1 cellular context compared by ENCODE assay signal in the genomic region with DNA sequence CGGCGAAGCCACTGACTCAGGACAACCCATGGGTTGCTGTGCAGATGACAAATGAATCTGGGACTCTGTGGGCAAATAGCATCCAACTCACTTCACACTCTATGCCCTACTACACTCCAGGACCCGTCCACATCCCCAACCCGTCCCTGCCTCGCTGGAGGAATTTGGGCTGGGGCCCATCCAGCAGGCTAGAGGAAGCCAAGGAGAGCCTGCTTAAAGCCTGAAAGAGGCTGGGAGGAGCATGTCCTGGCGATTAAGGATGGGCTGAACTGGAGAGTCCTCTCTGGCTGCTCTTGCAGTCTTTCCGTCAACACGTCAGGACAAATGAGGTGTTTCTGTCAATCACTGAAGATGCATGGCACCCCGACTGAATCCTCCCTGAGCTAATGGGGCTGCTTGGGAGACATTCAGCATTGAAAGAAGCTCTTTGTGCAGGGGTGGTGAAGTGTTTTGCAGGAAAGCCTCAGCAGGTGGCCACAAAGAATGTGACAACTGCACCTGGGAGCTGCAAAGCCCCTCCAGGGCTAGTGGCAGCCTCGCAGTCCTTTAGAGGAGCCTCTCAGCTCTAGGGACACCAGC.
TF ChIP-seq lines count a peak whose summit lies in the region.

No MANE protein-coding gene starts in this region.

TF ChIP-seq in WTC11, 78 proteins besides CTCF, POLR2A, EP300 and RAD21:
- TF ChIP-seq, protein P1, sequence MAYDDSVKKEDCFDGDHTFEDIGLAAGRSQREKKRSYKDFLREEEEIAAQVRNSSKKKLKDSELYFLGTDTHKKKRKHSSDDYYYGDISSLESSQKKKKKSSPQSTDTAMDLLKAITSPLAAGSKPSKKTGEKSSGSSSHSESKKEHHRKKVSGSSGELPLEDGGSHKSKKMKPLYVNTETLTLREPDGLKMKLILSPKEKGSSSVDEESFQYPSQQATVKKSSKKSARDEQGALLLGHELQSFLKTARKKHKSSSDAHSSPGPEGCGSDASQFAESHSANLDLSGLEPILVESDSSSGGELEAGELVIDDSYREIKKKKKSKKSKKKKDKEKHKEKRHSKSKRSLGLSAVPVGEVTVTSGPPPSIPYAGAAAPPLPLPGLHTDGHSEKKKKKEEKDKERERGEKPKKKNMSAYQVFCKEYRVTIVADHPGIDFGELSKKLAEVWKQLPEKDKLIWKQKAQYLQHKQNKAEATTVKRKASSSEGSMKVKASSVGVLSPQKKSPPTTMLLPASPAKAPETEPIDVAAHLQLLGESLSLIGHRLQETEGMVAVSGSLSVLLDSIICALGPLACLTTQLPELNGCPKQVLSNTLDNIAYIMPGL (CRISPR knock-in tag; IDR thresholded peaks at IDR 0.05) = no peak
- TF ChIP-seq SOX15 (CRISPR knock-in tag; IDR thresholded peaks at IDR 0.05) = no peak
- TF ChIP-seq CREB1 (CRISPR knock-in tag; IDR thresholded peaks at IDR 0.05) = no peak
- no peak for TF ChIP-seq ZNF416 (CRISPR knock-in tag; IDR thresholded peaks at IDR 0.05)
- TF ChIP-seq TEAD1 (CRISPR knock-in tag; IDR thresholded peaks at IDR 0.05) = no peak
- no peak for TF ChIP-seq SMAD4 (CRISPR knock-in tag; IDR thresholded peaks at IDR 0.05)
- TF ChIP-seq RELA (CRISPR knock-in tag; IDR thresholded peaks at IDR 0.05; ENCODE audit: borderline replicate concordance) = no peak
- no peak for TF ChIP-seq JAZF1 (CRISPR knock-in tag; IDR thresholded peaks at IDR 0.05)
- no peak for TF ChIP-seq ZNF121 (CRISPR knock-in tag; IDR thresholded peaks at IDR 0.05)
- TF ChIP-seq NFATC4 (CRISPR knock-in tag; IDR thresholded peaks at IDR 0.05) = no peak
- TF ChIP-seq NR3C1 (CRISPR knock-in tag; conservative IDR thresholded peaks at IDR 0.05; ENCODE audit: low read depth) = no peak
- TF ChIP-seq TCF7 (CRISPR knock-in tag; IDR thresholded peaks at IDR 0.05; ENCODE audit: low read depth) = no peak
